ENCODE assay signal across 9 cellular contexts in genomic region chr5:139389701-139390638, GRCh38. TPM values are rescaled to one million over a fixed set of nuclear protein-coding genes. Genes with fewer than 3 reads are reported as not detected.
DNase-seq lines count a peak whose midpoint lies in the region; ATAC-seq and TF ChIP-seq lines count a peak whose summit lies in the region.
"Had no signal": no experiment of that assay in that cellular context is flagged by ENCODE, and none has a peak within 500 bp of the region (broad histone marks: within the 10 kb centered on the region; RNA-seq: fewer than 3 reads in every experiment).

Gene MZB1 (minus strand): TSS chr5:139389913. CDS start chr5:139389856, 57 bp downstream.

- H3K9me3 ChIP-seq in Caco-2, result no peaks in the 10 kb centered on the region
- H3K9me3 ChIP-seq: adrenal gland had no signal

- H3K36me3 Mint-ChIP-seq in Caco-2 (ENCODE audit: insufficient read depth, unreplicated experiment), result peaks cover 14% of the 10 kb centered on the region

- peaks cover 14% of the 10 kb centered on the region for H3K4me1 Mint-ChIP-seq in Caco-2 (ENCODE audit: low read depth, unreplicated experiment)

- CTCF ChIA-PET in Caco-2 (lab: Charles Lee), result interaction anchor here (1.4 kb wide), 1 partner anchor 48 kb away, joined by 6 read pairs; the partner anchor contains the start of gene PAIP2

- POLR2A ChIA-PET in Caco-2 (lab: Charles Lee), result no interaction called here

- no peaks in the 10 kb centered on the region for H3K36me3 ChIP-seq in Caco-2 (ENCODE audit: control insufficient read depth, insufficient read depth, low read length)
- H3K36me3 ChIP-seq: adrenal gland had no signal

- H3K4me3 ChIP-seq in Caco-2 (ENCODE audit: low read depth, low read length), result no peak within 1 kb of the TSS
- H3K4me3 ChIP-seq: adrenal gland had no signal

- no peaks in the 10 kb centered on the region for H3K27me3 ChIP-seq in Caco-2 (replicated peaks; ENCODE audit: control insufficient read depth, insufficient read depth, low read length)
- H3K27me3 ChIP-seq: adrenal gland had no signal

- peak; percentile 90 for DNase-seq in germinal center (ENCODE audit: low spot score)
- DNase-seq in HUDEP-2 (lab: John Stamatoyannopoulos, UW; ENCODE audit: unreplicated experiment in 76 of 76), result no peak
- DNase-seq in NCI-H1092 treated with DMSO at 0.1 percent for 48 hours (lab: John Stamatoyannopoulos, UW), result no peak
- DNase-seq in Caco-2, result no peak

- peak; percentile 35 for ATAC-seq in HG02973 (IDR thresholded peaks at IDR 0.05; ENCODE audit: unreplicated experiment)
- ATAC-seq: right cardiac atrium had no signal

- peak within 1 kb of the TSS; percentile 85 for H3K27ac ChIP-seq in VCaP

- intact Hi-C loops in Caco-2 (cut with micrococcal nuclease; ENCODE audit: unreplicated experiment), result no loop called here

- TF ChIP-seq CTCF in VCaP (conservative IDR thresholded peaks at IDR 0.05) (no peak), Caco-2 (IDR thresholded peaks at IDR 0.05; ENCODE audit: insufficient read depth in 1 of 2, low read depth in 1 of 2, low read length in 1 of 2, severe bottlenecking in 1 of 2, unreplicated experiment in 1 of 2) (no peak)

- BruUV-seq in Caco-2 (replicated peaks; lab: Mats Ljungman, UMichigan), result no TSS peak

- H3K27me3 Mint-ChIP-seq in Caco-2 (ENCODE audit: insufficient read depth, unreplicated experiment), result no peaks in the 10 kb centered on the region

- peaks cover 33% of the 10 kb centered on the region for H3K4me1 ChIP-seq in Caco-2

- peak; percentile 95 for TF ChIP-seq POLR2A in GM19193 (IDR thresholded peaks at IDR 0.05; ENCODE audit: extremely low read depth, insufficient read depth, insufficient read length)

- H3K27ac Mint-ChIP-seq in Caco-2 (ENCODE audit: unreplicated experiment), result no peak within 1 kb of the TSS

- H3K4me3 Mint-ChIP-seq in Caco-2 (ENCODE audit: unreplicated experiment), result no peak within 1 kb of the TSS

- H3K9me3 Mint-ChIP-seq in Caco-2 (ENCODE audit: unreplicated experiment), result no peaks in the 10 kb centered on the region

RNA-seq across cellular contexts. Expression of gene MZB1, which starts in this region (rescaled TPM):
- not detected in 2 replicates for total RNA-seq in Caco-2 (2022)
